Comparison of ENCODE assay signal across 1 cellular context in genomic region chr3:138389841-138390581, GRCh38.
TF ChIP-seq lines count a peak whose summit lies in the region.

No MANE protein-coding gene starts in this region.

TF ChIP-seq in SK-N-SH, 30 proteins besides CTCF, POLR2A, EP300 and RAD21 (continued from another document):
- TF ChIP-seq SIN3A (IDR thresholded peaks at IDR 0.05; ENCODE audit: borderline replicate concordance, low read depth, low read length), result 0 out of 2 replicates have a peak, but pooled peaks have one; percentile 39
